ENCODE assay signal across 8 cellular contexts in the genomic region with DNA sequence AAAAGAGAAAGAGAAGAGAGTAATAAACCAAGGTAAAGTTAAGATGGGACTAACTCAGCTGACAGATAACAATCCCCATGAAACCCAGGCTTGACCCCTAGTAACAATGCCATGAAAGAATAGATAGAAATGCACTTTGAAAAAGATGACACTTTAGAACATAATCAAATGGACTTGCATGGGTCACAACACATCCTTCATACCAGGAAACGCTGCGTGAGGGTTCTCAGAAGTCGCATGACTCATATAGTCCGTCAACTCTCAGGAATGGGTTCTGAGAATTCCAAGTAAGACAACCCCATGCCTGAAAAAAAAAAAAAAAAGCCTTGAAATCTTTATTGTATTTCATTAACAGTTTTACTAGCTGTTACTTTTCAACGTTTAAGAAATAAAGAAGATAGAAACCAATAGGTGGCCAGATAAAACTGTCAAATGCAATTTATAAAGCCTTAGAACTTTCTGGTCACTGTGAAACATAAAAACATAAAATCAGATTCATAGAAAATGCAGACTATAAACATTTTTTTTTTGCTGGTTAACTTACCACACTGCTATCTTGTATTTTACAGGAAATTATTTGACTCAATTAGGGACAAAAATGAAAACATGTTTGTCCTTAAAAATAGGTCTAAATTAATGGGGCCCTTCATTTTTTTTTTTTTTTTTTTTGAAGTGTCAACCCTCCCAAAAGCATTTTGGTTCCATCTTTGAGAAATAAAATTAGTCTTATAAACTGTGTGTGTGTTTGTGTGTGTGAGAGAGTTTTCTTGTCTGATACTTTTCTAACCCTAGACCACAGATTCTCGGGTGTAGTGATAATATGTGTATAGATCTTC.
DNase-seq lines count a peak whose midpoint lies in the region; ATAC-seq and TF ChIP-seq lines count a peak whose summit lies in the region.

No MANE protein-coding gene starts in this region.

- no peak for TF ChIP-seq CTCF in adrenal gland (IDR thresholded peaks at IDR 0.05)

- H3K9me3 Mint-ChIP-seq in activated naive CD4-positive, alpha-beta T cell treated with anti-CD3 and anti-CD28 coated beads for 36 hours, result no peaks in the 10 kb centered on the region

- ATAC-seq in HG02642 (IDR thresholded peaks at IDR 0.05; ENCODE audit: poor library complexity, unreplicated experiment) (no peak), GM18511 (IDR thresholded peaks at IDR 0.05; ENCODE audit: unreplicated experiment) (no peak), HG03571 (IDR thresholded peaks at IDR 0.05; ENCODE audit: unreplicated experiment) (no peak)

- 19 to 35% (median 22%) methylated on average over 6 of the region's 6 CpGs for WGBS in adrenal gland, 4 donors

- H3K27me3 ChIP-seq in adrenal gland, result no peaks in the 10 kb centered on the region

- H3K27ac Mint-ChIP-seq in activated naive CD4-positive, alpha-beta T cell treated with anti-CD3 and anti-CD28 coated beads for 36 hours, result no peak overlapping the region

- no peaks in the 10 kb centered on the region for H3K9me3 ChIP-seq in adrenal gland (replicated peaks in 1 of 3)

- H3K36me3 Mint-ChIP-seq in activated naive CD4-positive, alpha-beta T cell treated with anti-CD3 and anti-CD28 coated beads for 36 hours (ENCODE audit: low read depth), result no peaks in the 10 kb centered on the region

- no peak overlapping the region for H3K4me3 Mint-ChIP-seq in activated naive CD4-positive, alpha-beta T cell treated with anti-CD3 and anti-CD28 coated beads for 36 hours

- H3K27me3 Mint-ChIP-seq in activated naive CD4-positive, alpha-beta T cell treated with anti-CD3 and anti-CD28 coated beads for 36 hours (ENCODE audit: low read depth), result no peaks in the 10 kb centered on the region

- H3K4me1 ChIP-seq in adrenal gland (replicated peaks in 1 of 2), result peaks cover 24 to 40% of the 10 kb centered on the region in 2 donors

- peak; percentile 5 for DNase-seq in activated naive CD4-positive, alpha-beta T cell treated with anti-CD3 and anti-CD28 coated beads for 36 hours
- no peak for DNase-seq in activated naive CD4-positive, alpha-beta T cell treated with anti-CD3 and anti-CD28 coated beads, Interleukin-2, amount 50 U/mL, for 16 hours
- peak; percentile 72 to 92 (median 87) for DNase-seq in adrenal gland
- peak; percentile 11 for DNase-seq in left kidney (ENCODE audit: low read depth, low spot score)
- DNase-seq in ureter (ENCODE audit: low spot score), result peak; percentile 44

- H3K36me3 ChIP-seq in adrenal gland (replicated peaks in 1 of 2), result no peaks in the 10 kb centered on the region

- H3K4me3 ChIP-seq in adrenal gland, result peak overlapping the region in 1 of 4 donors; percentile 51

- CTCF ChIA-PET in activated naive CD4-positive, alpha-beta T cell treated with anti-CD3 and anti-CD28 coated beads for 36 hours (lab: Charles Lee), result no interaction called here

- no peaks in the 10 kb centered on the region for H3K4me1 Mint-ChIP-seq in activated naive CD4-positive, alpha-beta T cell treated with anti-CD3 and anti-CD28 coated beads for 36 hours (ENCODE audit: low read depth)

- peak overlapping the region; percentile 75 to 89 (median 83) for H3K27ac ChIP-seq in adrenal gland

- TF ChIP-seq POLR2A in adrenal gland (IDR thresholded peaks at IDR 0.05), result no peak

- intact Hi-C loops in activated naive CD4-positive, alpha-beta T cell treated with anti-CD3 and anti-CD28 coated beads for 36 hours (cut with micrococcal nuclease), result no loop called here
- intact Hi-C loops in adrenal gland (cut with DNase I), result no loop called here
